Comparison of ENCODE assay signal across 8 cellular contexts in genomic region chr4:70705146-70705855, GRCh38. TPM values are rescaled to one million over a fixed set of nuclear protein-coding genes. Genes with fewer than 3 reads are reported as not detected.
DNase-seq lines count a peak whose midpoint lies in the region; ATAC-seq and TF ChIP-seq lines count a peak whose summit lies in the region.

No MANE protein-coding gene starts in this region.

- peak; percentile 81 for DNase-seq in ELR (ENCODE audit: low read depth)
- DNase-seq in HuH-7.5 (ENCODE audit: low spot score) = peak; percentile 52
- DNase-seq in SK-MEL-5 (ENCODE audit: low read depth, low spot score) = peak; percentile 60
- peak; percentile 80 for DNase-seq in activated naive CD4-positive, alpha-beta T cell treated with anti-CD3 and anti-CD28 coated beads, Interleukin-2, amount 10 ng/mL, durations not matched to agents 7 days and 5 days
- DNase-seq in globus pallidus (ENCODE audit: low spot score) = peak; percentile 63
- peak; percentile 60 for DNase-seq in omental fat pad (ENCODE audit: low spot score)
- peak; percentile 36 to 49 for DNase-seq in tibial nerve (ENCODE audit: low spot score in 2 of 2)

- H3K36me3 Mint-ChIP-seq in activated naive CD4-positive, alpha-beta T cell treated with anti-CD3 and anti-CD28 coated beads, Interleukin-2, amount 10 ng/mL, durations not matched to agents 7 days and 5 days = peaks cover 2% of the 10 kb centered on the region

- peak overlapping the region; percentile 79 to 95 (median 90) for H3K27ac ChIP-seq in tibial nerve

- CTCF ChIA-PET in activated naive CD4-positive, alpha-beta T cell treated with anti-CD3 and anti-CD28 coated beads, Interleukin-2, amount 10 ng/mL, durations not matched to agents 7 days and 5 days (lab: Charles Lee) = interaction anchor here (0.6 to 4.2 kb wide), 10 partner anchors 8 to 305 kb away, joined by 3 to 14 read pairs (median 4); partner anchors contain the start of genes GRSF1, RUFY3 and UTP3

- peaks cover 44% of the 10 kb centered on the region for H3K4me1 Mint-ChIP-seq in activated naive CD4-positive, alpha-beta T cell treated with anti-CD3 and anti-CD28 coated beads, Interleukin-2, amount 10 ng/mL, durations not matched to agents 7 days and 5 days

- H3K4me3 Mint-ChIP-seq in activated naive CD4-positive, alpha-beta T cell treated with anti-CD3 and anti-CD28 coated beads, Interleukin-2, amount 10 ng/mL, durations not matched to agents 7 days and 5 days = peak overlapping the region; percentile 82

- no peaks in the 10 kb centered on the region for H3K9me3 ChIP-seq in tibial nerve

- in situ Hi-C loops in SK-MEL-5 (cut with HindIII; ENCODE audit: low pct_unique_long_range_greater_than_20kb, low sequenced_read_pairs) = no loop called here

- TF ChIP-seq CTCF in omental fat pad (IDR thresholded peaks at IDR 0.05) (no peak), tibial nerve (IDR thresholded peaks at IDR 0.05) (peak in 1 of 5 experiments; percentile 21)

- H3K4me3 ChIP-seq in tibial nerve = peak overlapping the region; percentile 62 to 85 (median 82)

- peak overlapping the region; percentile 77 for H3K27ac Mint-ChIP-seq in activated naive CD4-positive, alpha-beta T cell treated with anti-CD3 and anti-CD28 coated beads, Interleukin-2, amount 10 ng/mL, durations not matched to agents 7 days and 5 days

- peak in 1 of 2 donors; percentile 34 for TF ChIP-seq POLR2A in tibial nerve (IDR thresholded peaks at IDR 0.05)

- no peaks in the 10 kb centered on the region for H3K9me3 Mint-ChIP-seq in activated naive CD4-positive, alpha-beta T cell treated with anti-CD3 and anti-CD28 coated beads, Interleukin-2, amount 10 ng/mL, durations not matched to agents 7 days and 5 days

- H3K27me3 Mint-ChIP-seq in activated naive CD4-positive, alpha-beta T cell treated with anti-CD3 and anti-CD28 coated beads, Interleukin-2, amount 10 ng/mL, durations not matched to agents 7 days and 5 days = no peaks in the 10 kb centered on the region

- H3K36me3 ChIP-seq in tibial nerve = no peaks in the 10 kb centered on the region

- H3K4me1 ChIP-seq in tibial nerve = peaks cover 0 to 30% (median 17%) of the 10 kb centered on the region in 4 donors

- no peaks in the 10 kb centered on the region for H3K27me3 ChIP-seq in tibial nerve

- TF ChIP-seq EP300 in tibial nerve (IDR thresholded peaks at IDR 0.05) = peak in 1 of 2 donors; percentile 63

- ATAC-seq in GM21619 (IDR thresholded peaks at IDR 0.05; ENCODE audit: unreplicated experiment) = peak; percentile 57
- ATAC-seq in omental fat pad (ENCODE audit: low FRiP score) = peak; percentile 74

- WGBS in tibial nerve, 2 donors = 0 to 1% methylated on average over 24 to 49 of the region's 84 CpGs

RNA-seq across cellular contexts. Expression of gene RUFY3, which starts 16.5 kb away (rescaled TPM):
- total RNA-seq in SK-MEL-5 (2014; rRNA removed; shearing (Covaris generic)) = 25.7 and 28.3 TPM in 2 replicates
- polyA plus RNA-seq in SK-MEL-5 (2015; cell fraction: cytosol; rRNA removed) = 3.6 and 8.4 TPM in 2 replicates
- polyA plus RNA-seq in SK-MEL-5 (2015; cell fraction: nucleus; rRNA removed) = 88.4 and 124 TPM in 2 replicates
- total RNA-seq in omental fat pad (10 to 100 TPM; 34.2 to 92.8 (median 64.0) TPM), tibial nerve (100 to 1,000 TPM in 1 of 4 donors, 10 to 100 TPM in 3; 84.5 to 124 (median 88.8) TPM)

RNA-seq across cellular contexts. Expression of gene UTP3, which starts 17.0 kb away (rescaled TPM):
- 20.8 and 22.7 TPM in 2 replicates for total RNA-seq in SK-MEL-5 (2014; rRNA removed; shearing (Covaris generic))
- 33.5 and 41.1 TPM in 2 replicates for polyA plus RNA-seq in SK-MEL-5 (2015; cell fraction: cytosol; rRNA removed)
- 22.6 and 25.4 TPM in 2 replicates for polyA plus RNA-seq in SK-MEL-5 (2015; cell fraction: nucleus; rRNA removed)
- total RNA-seq in omental fat pad = 10 to 100 TPM; 20.7 to 67.5 (median 26.5) TPM
- 10 to 100 TPM; 14.3 to 19.4 (median 17.0) TPM for total RNA-seq in tibial nerve

RNA-seq across cellular contexts. Expression of gene JCHAIN, which starts 39.0 kb away (rescaled TPM):
- total RNA-seq in SK-MEL-5 (2014; rRNA removed; shearing (Covaris generic)) = not detected in 2 replicates
- polyA plus RNA-seq in SK-MEL-5 (2015; cell fraction: cytosol; rRNA removed) = 0.19 TPM in 1 of 2 replicates, not detected in the other
- not detected in 2 replicates for polyA plus RNA-seq in SK-MEL-5 (2015; cell fraction: nucleus; rRNA removed)
- 10 to 100 TPM; 15.8 to 99.9 (median 36.0) TPM for total RNA-seq in omental fat pad
- total RNA-seq in tibial nerve = 10 to 100 TPM in 1 of 4 donors, 1 to 10 TPM in 3; 3.1 to 17.4 (median 4.8) TPM

Comparison
In these comparisons a context has a peak if more than half of its experiments do, and no peak if none do; other contexts are left out.
1. Peak in every context shown above with its lines: DNase-seq, ATAC-seq, H3K4me3 ChIP-seq and H3K27ac ChIP-seq.